In the genomic region with DNA sequence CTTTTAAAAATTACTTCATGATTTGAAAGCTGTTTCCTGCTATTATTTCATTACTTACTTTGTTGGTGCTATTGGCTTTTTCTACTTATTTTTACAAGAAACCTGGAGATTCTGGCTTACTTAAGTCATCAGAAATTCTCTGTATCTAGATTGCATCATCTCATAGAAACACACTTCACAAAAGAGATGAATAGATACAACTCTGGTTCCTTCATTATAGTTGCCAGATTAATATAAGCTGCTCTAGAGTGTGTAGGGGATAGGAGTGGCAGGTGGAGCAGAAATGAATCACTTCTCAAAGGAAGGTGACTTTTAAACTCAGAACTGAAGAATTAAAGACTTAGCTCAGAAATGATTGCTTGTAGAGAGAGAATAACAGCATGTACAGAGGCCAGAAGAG, we compare ENCODE assay signal across 19 cellular contexts.
"Had no signal": no experiment of that assay in that cellular context is flagged by ENCODE, and none has a peak within 500 bp of the region (broad histone marks: within the 10 kb centered on the region; RNA-seq: fewer than 3 reads in every experiment).

No MANE protein-coding gene starts in this region.

- H3K27ac Mint-ChIP-seq: effector memory CD8-positive, alpha-beta T cell; immature natural killer cell; nephron; type B pancreatic cell had no signal

- H3K4me1 ChIP-seq: breast epithelium, gastrocnemius medialis, heart left ventricle, suprapubic skin had no signal

- H3K9me3 ChIP-seq: breast epithelium, gastrocnemius medialis, heart left ventricle, suprapubic skin had no signal

- ATAC-seq: effector memory CD8-positive, alpha-beta T cell; gastrocnemius medialis; heart left ventricle; right cardiac atrium had no signal

- H3K4me3 ChIP-seq: breast epithelium, gastrocnemius medialis, heart left ventricle, skin epidermis, suprapubic skin had no signal

- H3K4me1 Mint-ChIP-seq: immature natural killer cell, nephron had no signal

- H3K9me3 Mint-ChIP-seq: effector memory CD8-positive, alpha-beta T cell; immature natural killer cell; nephron; type B pancreatic cell had no signal

- H3K27me3 Mint-ChIP-seq: effector memory CD8-positive, alpha-beta T cell; type B pancreatic cell had no signal

- H3K27me3 ChIP-seq: breast epithelium, gastrocnemius medialis, heart left ventricle, suprapubic skin had no signal

- H3K4me3 Mint-ChIP-seq: effector memory CD8-positive, alpha-beta T cell; immature natural killer cell; nephron; type B pancreatic cell had no signal

- H3K36me3 ChIP-seq: breast epithelium had no signal

- DNase-seq: activated CD4-positive, alpha-beta T cell treated with anti-CD3 and anti-CD28 coated beads, Interleukin-2, amount 50 U/mL, for 4 hours; activated CD4-positive, CD25-positive, alpha-beta regulatory T cell; aorta; cerebellar nuclear complex; dermis blood vessel endothelial cell; effector memory CD8-positive, alpha-beta T cell; gastrocnemius medialis; heart left ventricle; immature natural killer cell; occipital lobe; right cardiac atrium; stimulated activated CD4-positive, alpha-beta T cell treated with anti-CD3 and anti-CD28 coated beads, Interleukin-15, amount 100 ng/mL, for 24 hours; stimulated activated CD4-positive, alpha-beta T cell treated with anti-CD3 and anti-CD28 coated beads, Interleukin-4, amount 100 ng/mL, for 1 hour; stimulated activated naive CD4-positive, alpha-beta T cell had no signal

- H3K27ac ChIP-seq: breast epithelium, gastrocnemius medialis, heart left ventricle, skin epidermis, suprapubic skin had no signal
